Comparison of ENCODE assay signal across 14 cellular contexts in the genomic region with DNA sequence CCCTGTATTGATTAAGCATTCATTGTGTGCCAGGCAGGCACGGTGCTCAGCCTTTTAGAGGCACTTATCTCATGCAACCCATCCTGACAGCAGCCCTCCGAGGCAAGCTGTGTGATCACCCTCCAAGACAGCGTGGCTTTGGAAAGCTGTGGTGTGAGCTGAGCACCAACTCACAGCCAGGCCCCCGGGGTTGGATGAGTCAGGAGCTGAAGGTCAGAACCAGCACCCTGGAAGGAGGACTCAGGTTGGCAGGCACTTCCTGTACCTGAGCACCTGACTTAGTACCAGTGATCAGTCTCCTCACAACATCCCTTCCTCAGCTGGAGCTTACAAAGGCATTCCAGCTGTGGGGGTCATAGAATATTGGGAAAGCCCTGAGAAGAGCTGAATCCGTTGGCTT. TPM values are rescaled to one million over a fixed set of nuclear protein-coding genes. Genes with fewer than 3 reads are reported as not detected.
DNase-seq lines count a peak whose midpoint lies in the region; ATAC-seq lines count a peak whose summit lies in the region.
"Had no signal": no experiment of that assay in that cellular context is flagged by ENCODE, and none has a peak within 500 bp of the region (broad histone marks: within the 10 kb centered on the region; RNA-seq: fewer than 3 reads in every experiment).

No MANE protein-coding gene starts in this region.

- peaks cover 71% of the 10 kb centered on the region for H3K4me1 Mint-ChIP-seq in activated naive CD4-positive, alpha-beta T cell treated with anti-CD3 and anti-CD28 coated beads for 36 hours (ENCODE audit: low read depth)
- peaks cover 41% of the 10 kb centered on the region for H3K4me1 Mint-ChIP-seq in activated CD8-positive, alpha-beta T cell treated with anti-CD3 and anti-CD28 coated beads, Interleukin-2, amount 10 ng/mL, durations not matched to agents 7 days and 5 days (ENCODE audit: low read depth)

- in situ Hi-C loops in ACHN (cut with HindIII; ENCODE audit: low pct_ligation_motif_present, low pct_unique_long_range_greater_than_20kb, low sequenced_read_pairs) = no loop called here

- H3K4me3 Mint-ChIP-seq in activated naive CD4-positive, alpha-beta T cell treated with anti-CD3 and anti-CD28 coated beads for 36 hours = no peak overlapping the region
- no peak overlapping the region for H3K4me3 Mint-ChIP-seq in activated CD8-positive, alpha-beta T cell treated with anti-CD3 and anti-CD28 coated beads, Interleukin-2, amount 10 ng/mL, durations not matched to agents 7 days and 5 days

- peak overlapping the region; percentile 54 for H3K27ac Mint-ChIP-seq in activated naive CD4-positive, alpha-beta T cell treated with anti-CD3 and anti-CD28 coated beads for 36 hours
- H3K27ac Mint-ChIP-seq in activated CD8-positive, alpha-beta T cell treated with anti-CD3 and anti-CD28 coated beads, Interleukin-2, amount 10 ng/mL, durations not matched to agents 7 days and 5 days = peak overlapping the region; percentile 37

- intact Hi-C loops in activated naive CD4-positive, alpha-beta T cell treated with anti-CD3 and anti-CD28 coated beads for 36 hours (cut with micrococcal nuclease) = no loop called here

- peak; percentile 48 for DNase-seq in activated naive CD4-positive, alpha-beta T cell treated with anti-CD3 and anti-CD28 coated beads for 36 hours
- DNase-seq in activated naive CD4-positive, alpha-beta T cell treated with Interleukin-2 at 50 U/mL for 16 hours = no peak
- no peak for DNase-seq in activated CD8-positive, alpha-beta T cell treated with anti-CD3 and anti-CD28 coated beads, Interleukin-2, amount 10 ng/mL, durations not matched to agents 7 days and 5 days
- DNase-seq in stimulated activated naive CD8-positive, alpha-beta T cell treated with anti-CD3 and anti-CD28 coated beads, Interleukin-15, Interleukin-2, amounts not matched to agents 100 U/mL and 50 U/mL, for 24 hours = peak; percentile 68
- DNase-seq in Kasumi-1 (lab: John Stamatoyannopoulos, UW) = no peak
- DNase-seq in ACHN = no peak
- DNase-seq: DND-41, heart left ventricle, KBM-7, NCI-H2029 treated with DMSO at 0.1 percent for 48 hours, nucleus accumbens, uterus had no signal

- POLR2A ChIA-PET in activated CD8-positive, alpha-beta T cell treated with anti-CD3 and anti-CD28 coated beads, Interleukin-2, amount 10 ng/mL, durations not matched to agents 7 days and 5 days (lab: Charles Lee) = interaction anchor here (1.2 to 2.7 kb wide), 2 partner anchors 9 to 47 kb away, joined by 4 to 10 read pairs; a partner anchor contains a TSS

- CTCF ChIA-PET in activated naive CD4-positive, alpha-beta T cell treated with anti-CD3 and anti-CD28 coated beads for 36 hours (lab: Charles Lee) = interaction anchor here (0.6 to 2.2 kb wide), 5 partner anchors 13 to 399 kb away, joined by 3 to 11 read pairs (median 3); no protein-coding TSS in a partner anchor
- CTCF ChIA-PET in activated CD8-positive, alpha-beta T cell treated with anti-CD3 and anti-CD28 coated beads, Interleukin-2, amount 10 ng/mL, durations not matched to agents 7 days and 5 days (lab: Charles Lee) = interaction anchor here (1.1 to 2.1 kb wide), 5 partner anchors 24 to 702 kb away, joined by 3 to 10 read pairs (median 4); a partner anchor contains a TSS

- no peaks in the 10 kb centered on the region for H3K9me3 Mint-ChIP-seq in activated naive CD4-positive, alpha-beta T cell treated with anti-CD3 and anti-CD28 coated beads for 36 hours
- no peaks in the 10 kb centered on the region for H3K9me3 Mint-ChIP-seq in activated CD8-positive, alpha-beta T cell treated with anti-CD3 and anti-CD28 coated beads, Interleukin-2, amount 10 ng/mL, durations not matched to agents 7 days and 5 days (ENCODE audit: insufficient read depth)

- ATAC-seq in activated CD8-positive, alpha-beta T cell treated with anti-CD3 and anti-CD28 coated beads, Interleukin-2, amount 10 ng/mL, durations not matched to agents 7 days and 5 days = no peak
- ATAC-seq in esophagus mucosa = peak; percentile 69
- peak; percentile 88 for ATAC-seq in stimulated activated naive CD8-positive, alpha-beta T cell treated with anti-CD3 and anti-CD28 coated beads, Interleukin-15, Interleukin-2, amounts not matched to agents 100 U/mL and 50 U/mL, for 24 hours
- no peak for ATAC-seq in HG02571 (IDR thresholded peaks at IDR 0.05; ENCODE audit: unreplicated experiment)
- ATAC-seq: heart left ventricle had no signal

- H3K27me3 Mint-ChIP-seq in activated naive CD4-positive, alpha-beta T cell treated with anti-CD3 and anti-CD28 coated beads for 36 hours (ENCODE audit: low read depth) = no peaks in the 10 kb centered on the region
- H3K27me3 Mint-ChIP-seq in activated CD8-positive, alpha-beta T cell treated with anti-CD3 and anti-CD28 coated beads, Interleukin-2, amount 10 ng/mL, durations not matched to agents 7 days and 5 days (ENCODE audit: low read depth) = no peaks in the 10 kb centered on the region

- peaks cover 50% of the 10 kb centered on the region for H3K36me3 Mint-ChIP-seq in activated naive CD4-positive, alpha-beta T cell treated with anti-CD3 and anti-CD28 coated beads for 36 hours (ENCODE audit: low read depth)
- peaks cover 71% of the 10 kb centered on the region for H3K36me3 Mint-ChIP-seq in activated CD8-positive, alpha-beta T cell treated with anti-CD3 and anti-CD28 coated beads, Interleukin-2, amount 10 ng/mL, durations not matched to agents 7 days and 5 days (ENCODE audit: low read depth)

RNA-seq across cellular contexts. Expression of a gene that starts 9.0 kb away (rescaled TPM):
- 10 to 100 TPM; 18.5 to 19.4 TPM for total RNA-seq in activated naive CD4-positive, alpha-beta T cell treated with anti-CD3 and anti-CD28 coated beads for 36 hours
- 10 to 100 TPM; 31.0 to 31.6 TPM for total RNA-seq in activated CD8-positive, alpha-beta T cell treated with anti-CD3 and anti-CD28 coated beads, Interleukin-2, amount 10 ng/mL, durations not matched to agents 7 days and 5 days
- total RNA-seq in esophagus mucosa = 6.2 TPM

RNA-seq across cellular contexts. Expression of a gene that starts 44.9 kb away (rescaled TPM):
- total RNA-seq in activated naive CD4-positive, alpha-beta T cell treated with anti-CD3 and anti-CD28 coated beads for 36 hours = 10 to 100 TPM; 27.4 to 28.6 TPM
- total RNA-seq in activated CD8-positive, alpha-beta T cell treated with anti-CD3 and anti-CD28 coated beads, Interleukin-2, amount 10 ng/mL, durations not matched to agents 7 days and 5 days = 10 to 100 TPM; 13.2 to 16.1 TPM
- total RNA-seq in esophagus mucosa = 5.8 TPM

Comparison
In these comparisons a context has a peak if more than half of its experiments do, and no peak if none do; other contexts are left out.
1. DNase-seq: peak in activated naive CD4-positive, alpha-beta T cell treated with anti-CD3 and anti-CD28 coated beads for 36 hours (single experiment) and stimulated activated naive CD8-positive, alpha-beta T cell treated with anti-CD3 and anti-CD28 coated beads, Interleukin-15, Interleukin-2, amounts not matched to agents 100 U/mL and 50 U/mL, for 24 hours (single experiment); none in activated naive CD4-positive, alpha-beta T cell treated with Interleukin-2 at 50 U/mL for 16 hours (single experiment), activated CD8-positive, alpha-beta T cell treated with anti-CD3 and anti-CD28 coated beads, Interleukin-2, amount 10 ng/mL, durations not matched to agents 7 days and 5 days (single experiment), Kasumi-1 (0 of 2) and ACHN (single experiment).
2. ATAC-seq: peak in esophagus mucosa (single experiment) and stimulated activated naive CD8-positive, alpha-beta T cell treated with anti-CD3 and anti-CD28 coated beads, Interleukin-15, Interleukin-2, amounts not matched to agents 100 U/mL and 50 U/mL, for 24 hours (single experiment); none in activated CD8-positive, alpha-beta T cell treated with anti-CD3 and anti-CD28 coated beads, Interleukin-2, amount 10 ng/mL, durations not matched to agents 7 days and 5 days (single experiment) and HG02571 (single experiment).